1 cellular context compared by ENCODE assay signal in genomic region chr7:101068401-101068800, GRCh38.
TF ChIP-seq lines count a peak whose summit lies in the region.

No MANE protein-coding gene starts in this region.

TF ChIP-seq in IMR-90, 13 proteins besides CTCF, POLR2A, EP300 and RAD21:
- TF ChIP-seq FOS (IDR thresholded peaks at IDR 0.05; ENCODE audit: low read depth, low read length) (no peak), RCOR1 (IDR thresholded peaks at IDR 0.05; ENCODE audit: insufficient replicate concordance, low read length) (no peak), BHLHE40 (IDR thresholded peaks at IDR 0.05; ENCODE audit: low read depth, low read length) (no peak), SMC3 (IDR thresholded peaks at IDR 0.05; ENCODE audit: low read depth, low read length) (no peak), MXI1 (IDR thresholded peaks at IDR 0.05; ENCODE audit: borderline replicate concordance, low read depth, low read length) (no peak), CEBPB (IDR thresholded peaks at IDR 0.05; ENCODE audit: low read depth, low read length) (no peak), NFE2L2 (IDR thresholded peaks at IDR 0.05; ENCODE audit: low read depth, low read length) (no peak), MAZ (IDR thresholded peaks at IDR 0.05; ENCODE audit: borderline replicate concordance, low read depth, low read length) (no peak)
TF ChIP-seq in IMR-90: peak in this region for 0.
